ENCODE assay signal across 9 cellular contexts in genomic region chr15:31346367-31347066, GRCh38. TPM values are rescaled to one million over a fixed set of nuclear protein-coding genes. Genes with fewer than 3 reads are reported as not detected.
DNase-seq lines count a peak whose midpoint lies in the region; ATAC-seq, FAIRE-seq and TF ChIP-seq lines count a peak whose summit lies in the region.
"Had no signal": no experiment of that assay in that cellular context is flagged by ENCODE, and none has a peak within 500 bp of the region (broad histone marks: within the 10 kb centered on the region; RNA-seq: fewer than 3 reads in every experiment).

No MANE protein-coding gene starts in this region.

- 77 to 82% (median 78%) methylated on average over 14 of the region's 14 CpGs for WGBS in stomach, 5 donors

- peak overlapping the region; percentile 97 for H3K27ac Mint-ChIP-seq in activated CD8-positive, alpha-beta memory T cell treated with anti-CD3 and anti-CD28 coated beads, Interleukin-2, amount 10 ng/mL, durations not matched to agents 7 days and 5 days
- peak overlapping the region; percentile 96 for H3K27ac Mint-ChIP-seq in activated naive CD8-positive, alpha-beta T cell treated with anti-CD3 and anti-CD28 coated beads, Interleukin-2, amount 50 U/mL, for 24 hours

- CTCF ChIA-PET in activated CD8-positive, alpha-beta memory T cell treated with anti-CD3 and anti-CD28 coated beads, Interleukin-2, amount 10 ng/mL, durations not matched to agents 7 days and 5 days (lab: Charles Lee): interaction anchor here (0.7 to 6.5 kb wide), 10 partner anchors 8 to 144 kb away, joined by 3 to 48 read pairs (median 8); no protein-coding TSS in a partner anchor

- TF ChIP-seq CTCF in stomach (IDR thresholded peaks at IDR 0.05): no peak

- TF ChIP-seq EP300 in stomach (IDR thresholded peaks at IDR 0.05): no peak

- H3K4me1 Mint-ChIP-seq in activated CD8-positive, alpha-beta memory T cell treated with anti-CD3 and anti-CD28 coated beads, Interleukin-2, amount 10 ng/mL, durations not matched to agents 7 days and 5 days: peaks cover 95% of the 10 kb centered on the region
- H3K4me1 Mint-ChIP-seq in activated naive CD8-positive, alpha-beta T cell treated with anti-CD3 and anti-CD28 coated beads, Interleukin-2, amount 50 U/mL, for 24 hours: peaks cover 96% of the 10 kb centered on the region

- peaks cover 61 to 100% (median 89%) of the 10 kb centered on the region in 4 donors for H3K4me1 ChIP-seq in stomach

- intact Hi-C loops in stomach (cut with DNase I; ENCODE audit: low total_unique reads): no loop called here

- peaks cover 0 to 22% (median 14%) of the 10 kb centered on the region in 4 donors for H3K36me3 ChIP-seq in stomach

- peak; percentile 7 for ATAC-seq in activated CD8-positive, alpha-beta memory T cell treated with anti-CD3 and anti-CD28 coated beads, Interleukin-2, amount 10 ng/mL, durations not matched to agents 7 days and 5 days
- ATAC-seq in HG02943 (IDR thresholded peaks at IDR 0.05; ENCODE audit: low read depth, unreplicated experiment): peak; percentile 45
- ATAC-seq in activated naive CD8-positive, alpha-beta T cell treated with anti-CD3 and anti-CD28 coated beads, Interleukin-2, amount 50 U/mL, for 24 hours: peak; percentile 3

- peak; percentile 59 for DNase-seq in activated CD8-positive, alpha-beta memory T cell treated with anti-CD3 and anti-CD28 coated beads, Interleukin-2, amount 10 ng/mL, durations not matched to agents 7 days and 5 days
- no peak for DNase-seq in activated CD8-positive, alpha-beta memory T cell treated with anti-CD3 and anti-CD28 coated beads for 24 hours
- no peak for DNase-seq in activated naive CD8-positive, alpha-beta T cell treated with anti-CD3 and anti-CD28 coated beads, Interleukin-2, amount 50 U/mL, for 24 hours
- DNase-seq in stomach: no peak
- no peak for DNase-seq in medulla oblongata (ENCODE audit: extremely low spot score)
- no peak for DNase-seq in NCI-H187 (lab: John Stamatoyannopoulos, UW)
- DNase-seq in frontal cortex (ENCODE audit: low spot score in 2 of 2): no peak

- TF ChIP-seq POLR2A in stomach (IDR thresholded peaks at IDR 0.05): no peak

- H3K9me3 Mint-ChIP-seq in activated CD8-positive, alpha-beta memory T cell treated with anti-CD3 and anti-CD28 coated beads, Interleukin-2, amount 10 ng/mL, durations not matched to agents 7 days and 5 days (ENCODE audit: low read depth): no peaks in the 10 kb centered on the region
- H3K9me3 Mint-ChIP-seq in activated naive CD8-positive, alpha-beta T cell treated with anti-CD3 and anti-CD28 coated beads, Interleukin-2, amount 50 U/mL, for 24 hours: no peaks in the 10 kb centered on the region

- FAIRE-seq in frontal cortex (lab: Jason Lieb, UNC): no peak
- FAIRE-seq: RCC 7860 had no signal

- H3K27ac ChIP-seq in stomach: peak overlapping the region; percentile 16 to 73 (median 72)

- H3K4me3 Mint-ChIP-seq in activated CD8-positive, alpha-beta memory T cell treated with anti-CD3 and anti-CD28 coated beads, Interleukin-2, amount 10 ng/mL, durations not matched to agents 7 days and 5 days: peak overlapping the region; percentile 95
- peak overlapping the region; percentile 96 for H3K4me3 Mint-ChIP-seq in activated naive CD8-positive, alpha-beta T cell treated with anti-CD3 and anti-CD28 coated beads, Interleukin-2, amount 50 U/mL, for 24 hours

- H3K4me3 ChIP-seq in stomach: peak overlapping the region in 1 of 4 donors; percentile 32

- H3K27me3 Mint-ChIP-seq in activated CD8-positive, alpha-beta memory T cell treated with anti-CD3 and anti-CD28 coated beads, Interleukin-2, amount 10 ng/mL, durations not matched to agents 7 days and 5 days: no peaks in the 10 kb centered on the region
- H3K27me3 Mint-ChIP-seq in activated naive CD8-positive, alpha-beta T cell treated with anti-CD3 and anti-CD28 coated beads, Interleukin-2, amount 50 U/mL, for 24 hours: no peaks in the 10 kb centered on the region

- no peaks in the 10 kb centered on the region for H3K9me3 ChIP-seq in stomach

- H3K36me3 Mint-ChIP-seq in activated CD8-positive, alpha-beta memory T cell treated with anti-CD3 and anti-CD28 coated beads, Interleukin-2, amount 10 ng/mL, durations not matched to agents 7 days and 5 days: peaks cover 36% of the 10 kb centered on the region
- peaks cover 40% of the 10 kb centered on the region for H3K36me3 Mint-ChIP-seq in activated naive CD8-positive, alpha-beta T cell treated with anti-CD3 and anti-CD28 coated beads, Interleukin-2, amount 50 U/mL, for 24 hours (ENCODE audit: low read depth)

- H3K27me3 ChIP-seq in stomach: no peaks in the 10 kb centered on the region

RNA-seq across cellular contexts. Expression of gene KLF13, which starts 19.9 kb away (rescaled TPM):
- 100 to 1,000 TPM; 163 to 206 TPM for total RNA-seq in activated CD8-positive, alpha-beta memory T cell treated with anti-CD3 and anti-CD28 coated beads, Interleukin-2, amount 10 ng/mL, durations not matched to agents 7 days and 5 days
- total RNA-seq in stomach (10 to 100 TPM in 4 of 5 donors, 1 to 10 TPM in 1; 9.3 to 74.0 (median 38.8) TPM), frontal cortex (45.2 TPM)
- polyA plus RNA-seq in stomach: 10 to 100 TPM; 23.0 to 30.7 (median 24.3) TPM
